ENCODE assay signal across 1 cellular context in the genomic region with DNA sequence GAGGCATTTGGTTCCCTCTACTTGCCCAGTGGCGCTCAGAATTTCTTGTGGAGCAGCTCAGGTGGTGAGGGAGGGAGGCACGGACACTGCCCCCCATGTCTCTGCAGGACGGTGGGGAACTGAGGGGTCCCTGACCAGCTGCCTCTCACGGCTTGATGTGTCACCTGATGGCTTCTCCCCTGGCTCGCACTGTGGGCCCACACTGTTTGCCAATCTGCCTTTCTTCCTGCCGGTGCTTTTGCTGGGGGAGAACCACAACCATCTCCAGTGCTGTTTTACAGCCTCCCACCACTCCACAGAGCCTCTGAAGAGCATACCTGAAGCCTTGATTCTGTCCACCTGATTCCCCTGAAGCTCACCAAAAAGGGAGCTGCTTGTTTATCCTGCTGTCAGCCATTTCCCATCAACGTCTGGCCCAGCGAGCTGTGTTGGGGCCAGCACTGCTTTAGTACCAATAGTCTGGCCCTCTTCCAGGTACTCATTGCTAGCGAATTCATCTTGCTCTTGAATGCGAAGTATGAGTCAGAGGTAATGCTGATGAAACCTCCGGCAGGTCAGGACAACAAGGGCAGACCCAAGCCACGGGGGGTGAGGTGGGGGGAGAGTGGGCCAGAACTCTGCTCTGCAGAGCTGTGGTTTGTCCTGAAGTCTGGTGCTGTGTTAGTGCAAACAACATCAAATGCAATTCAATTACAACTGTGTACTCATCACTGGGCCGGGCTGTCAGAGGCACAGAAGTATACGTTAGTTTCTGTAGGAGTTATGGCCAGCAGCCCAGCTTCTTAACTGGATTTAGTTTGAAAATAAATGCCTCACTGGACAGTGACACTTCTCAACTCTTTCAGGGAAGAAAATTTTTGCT.
TF ChIP-seq lines count a peak whose summit lies in the region.

No MANE protein-coding gene starts in this region.

TF ChIP-seq in HEK293, 187 proteins besides CTCF, POLR2A, EP300 and RAD21 (continued from another document):
- no peak for TF ChIP-seq SALL2 (tag by site-specific recombination; IDR thresholded peaks at IDR 0.05; ENCODE audit: borderline replicate concordance)
- TF ChIP-seq ZNF302 (tag by site-specific recombination; IDR thresholded peaks at IDR 0.05; ENCODE audit: low read depth) = no peak
- TF ChIP-seq BCL11A (tag by site-specific recombination; IDR thresholded peaks at IDR 0.05; ENCODE audit: low read depth) = no peak
- TF ChIP-seq, protein P1, sequence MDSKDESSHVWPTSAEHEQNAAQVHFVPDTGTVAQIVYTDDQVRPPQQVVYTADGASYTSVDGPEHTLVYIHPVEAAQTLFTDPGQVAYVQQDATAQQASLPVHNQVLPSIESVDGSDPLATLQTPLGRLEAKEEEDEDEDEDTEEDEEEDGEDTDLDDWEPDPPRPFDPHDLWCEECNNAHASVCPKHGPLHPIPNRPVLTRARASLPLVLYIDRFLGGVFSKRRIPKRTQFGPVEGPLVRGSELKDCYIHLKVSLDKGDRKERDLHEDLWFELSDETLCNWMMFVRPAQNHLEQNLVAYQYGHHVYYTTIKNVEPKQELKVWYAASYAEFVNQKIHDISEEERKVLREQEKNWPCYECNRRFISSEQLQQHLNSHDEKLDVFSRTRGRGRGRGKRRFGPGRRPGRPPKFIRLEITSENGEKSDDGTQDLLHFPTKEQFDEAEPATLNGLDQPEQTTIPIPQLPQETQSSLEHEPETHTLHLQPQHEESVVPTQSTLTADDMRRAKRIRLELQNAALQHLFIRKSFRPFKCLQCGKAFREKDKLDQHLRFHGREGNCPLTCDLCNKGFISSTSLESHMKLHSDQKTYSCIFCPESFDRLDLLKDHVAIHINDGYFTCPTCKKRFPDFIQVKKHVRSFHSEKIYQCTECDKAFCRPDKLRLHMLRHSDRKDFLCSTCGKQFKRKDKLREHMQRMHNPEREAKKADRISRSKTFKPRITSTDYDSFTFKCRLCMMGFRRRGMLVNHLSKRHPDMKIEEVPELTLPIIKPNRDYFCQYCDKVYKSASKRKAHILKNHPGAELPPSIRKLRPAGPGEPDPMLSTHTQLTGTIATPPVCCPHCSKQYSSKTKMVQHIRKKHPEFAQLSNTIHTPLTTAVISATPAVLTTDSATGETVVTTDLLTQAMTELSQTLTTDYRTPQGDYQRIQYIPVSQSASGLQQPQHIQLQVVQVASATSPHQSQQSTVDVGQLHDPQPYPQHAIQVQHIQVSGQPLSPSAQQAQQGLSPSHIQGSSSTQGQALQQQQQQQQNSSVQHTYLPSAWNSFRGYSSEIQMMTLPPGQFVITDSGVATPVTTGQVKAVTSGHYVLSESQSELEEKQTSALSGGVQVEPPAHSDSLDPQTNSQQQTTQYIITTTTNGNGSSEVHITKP (tag by site-specific recombination; IDR thresholded peaks at IDR 0.05) = peak; percentile 96
- TF ChIP-seq, protein P2, sequence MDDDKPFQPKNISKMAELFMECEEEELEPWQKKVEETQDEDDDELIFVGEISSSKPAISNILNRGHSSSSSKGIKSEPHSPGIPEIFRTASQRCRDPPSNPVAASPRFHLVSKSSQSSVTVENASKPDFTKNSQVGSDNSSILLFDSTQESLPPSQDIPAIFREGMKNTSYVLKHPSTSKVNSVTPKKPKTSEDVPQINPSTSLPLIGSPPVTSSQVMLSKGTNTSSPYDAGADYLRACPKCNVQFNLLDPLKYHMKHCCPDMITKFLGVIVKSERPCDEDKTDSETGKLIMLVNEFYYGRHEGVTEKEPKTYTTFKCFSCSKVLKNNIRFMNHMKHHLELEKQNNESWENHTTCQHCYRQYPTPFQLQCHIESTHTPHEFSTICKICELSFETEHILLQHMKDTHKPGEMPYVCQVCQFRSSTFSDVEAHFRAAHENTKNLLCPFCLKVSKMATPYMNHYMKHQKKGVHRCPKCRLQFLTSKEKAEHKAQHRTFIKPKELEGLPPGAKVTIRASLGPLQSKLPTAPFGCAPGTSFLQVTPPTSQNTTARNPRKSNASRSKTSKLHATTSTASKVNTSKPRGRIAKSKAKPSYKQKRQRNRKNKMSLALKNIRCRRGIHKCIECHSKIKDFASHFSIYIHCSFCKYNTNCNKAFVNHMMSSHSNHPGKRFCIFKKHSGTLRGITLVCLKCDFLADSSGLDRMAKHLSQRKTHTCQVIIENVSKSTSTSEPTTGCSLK (tag by site-specific recombination; IDR thresholded peaks at IDR 0.05) = no peak
- TF ChIP-seq ZNF169 (tag by site-specific recombination; IDR thresholded peaks at IDR 0.05) = no peak
- TF ChIP-seq KLF7 (tag by site-specific recombination; IDR thresholded peaks at IDR 0.05; ENCODE audit: borderline replicate concordance) = no peak
